9 cellular contexts compared by ENCODE assay signal in genomic region chr19:6458695-6459355, GRCh38. TPM values are rescaled to one million over a fixed set of nuclear protein-coding genes. Genes with fewer than 3 reads are reported as not detected.
DNase-seq lines count a peak whose midpoint lies in the region; ATAC-seq, FAIRE-seq and TF ChIP-seq lines count a peak whose summit lies in the region.
"Had no signal": no experiment of that assay in that cellular context is flagged by ENCODE, and none has a peak within 500 bp of the region (broad histone marks: within the 10 kb centered on the region; RNA-seq: fewer than 3 reads in every experiment).

No MANE protein-coding gene starts in this region.

- DNase-seq in activated CD8-positive, alpha-beta memory T cell treated with anti-CD3 and anti-CD28 coated beads, Interleukin-2, amount 10 ng/mL, durations not matched to agents 7 days and 5 days, result no peak
- DNase-seq in activated CD8-positive, alpha-beta memory T cell treated with anti-CD3 and anti-CD28 coated beads, Interleukin-2, amount 50 U/mL, for 48 hours, result no peak
- no peak for DNase-seq in astrocyte (ENCODE audit: low read depth)
- peak; percentile 29 for DNase-seq in kidney tubule cell (ENCODE audit: low spot score)
- no peak for DNase-seq in thoracic aorta (ENCODE audit: low spot score)
- no peak for DNase-seq in COR-L47 (lab: John Stamatoyannopoulos, UW)
- DNase-seq in amniotic stem cell (lab: John Stamatoyannopoulos, UW), result no peak

- peak overlapping the region; percentile 91 for H2AFZ ChIP-seq in astrocyte (ENCODE audit: low read depth, low read length)

- H3K27ac ChIP-seq in astrocyte (ENCODE audit: low read depth, low read length) (no peak overlapping the region), thoracic aorta (peak overlapping the region; percentile 28 to 53)

- ATAC-seq in activated CD8-positive, alpha-beta memory T cell treated with anti-CD3 and anti-CD28 coated beads, Interleukin-2, amount 10 ng/mL, durations not matched to agents 7 days and 5 days, result no peak
- no peak for ATAC-seq in thoracic aorta (ENCODE audit: insufficient number of reproducible peaks, low FRiP score, low read depth)
- ATAC-seq in GM21786 (IDR thresholded peaks at IDR 0.05; ENCODE audit: unreplicated experiment), result no peak

- CTCF ChIA-PET in activated CD8-positive, alpha-beta memory T cell treated with anti-CD3 and anti-CD28 coated beads, Interleukin-2, amount 10 ng/mL, durations not matched to agents 7 days and 5 days (lab: Charles Lee), result interaction anchor here (1.1 to 1.8 kb wide), 4 partner anchors 23 to 34 kb away, joined by 3 to 7 read pairs (median 4); partner anchors contain the start of genes DENND1C and KHSRP

- FAIRE-seq in astrocyte (lab: Jason Lieb, UNC), result no peak
- FAIRE-seq: G401.6 had no signal

- H3K36me3 Mint-ChIP-seq in activated CD8-positive, alpha-beta memory T cell treated with anti-CD3 and anti-CD28 coated beads, Interleukin-2, amount 10 ng/mL, durations not matched to agents 7 days and 5 days, result peaks cover 25% of the 10 kb centered on the region
- H3K36me3 Mint-ChIP-seq in astrocyte (ENCODE audit: low read depth, unreplicated experiment), result peaks cover 21% of the 10 kb centered on the region

- peaks cover 8% of the 10 kb centered on the region for H3K27me3 ChIP-seq in astrocyte (ENCODE audit: insufficient read depth, low read length)
- no peaks in the 10 kb centered on the region for H3K27me3 ChIP-seq in thoracic aorta (replicated peaks; ENCODE audit: insufficient read depth)

- H3K9me3 ChIP-seq in astrocyte (ENCODE audit: insufficient read depth, low read depth, low read length), result peaks cover 5% of the 10 kb centered on the region
- H3K9me3 ChIP-seq in thoracic aorta, result peaks cover 3% of the 10 kb centered on the region

- H3K9me3 Mint-ChIP-seq in activated CD8-positive, alpha-beta memory T cell treated with anti-CD3 and anti-CD28 coated beads, Interleukin-2, amount 10 ng/mL, durations not matched to agents 7 days and 5 days (ENCODE audit: low read depth), result peaks cover 2% of the 10 kb centered on the region
- peaks cover 6% of the 10 kb centered on the region for H3K9me3 Mint-ChIP-seq in astrocyte (ENCODE audit: unreplicated experiment)

- H3K79me2 ChIP-seq in astrocyte (ENCODE audit: insufficient read depth, low read length), result no peaks in the 10 kb centered on the region

- TF ChIP-seq CTCF in astrocyte (IDR thresholded peaks at IDR 0.05; ENCODE audit: insufficient read depth, low read depth, low read length) (no peak), thoracic aorta (IDR thresholded peaks at IDR 0.05) (no peak)

- no peaks in the 10 kb centered on the region for H4K20me1 ChIP-seq in astrocyte (ENCODE audit: insufficient read depth, low read length)

- H3K4me3 ChIP-seq in astrocyte (ENCODE audit: insufficient read depth, low read depth, low read length) (peak overlapping the region; percentile 76), thoracic aorta (peak overlapping the region; percentile 97)

- H3K4me1 ChIP-seq in astrocyte (ENCODE audit: insufficient read depth, low read length) (peaks cover 16% of the 10 kb centered on the region), thoracic aorta (ENCODE audit: control insufficient read depth in 1 of 2, low read depth in 2 of 2) (peaks cover 0 to 15% of the 10 kb centered on the region in 2 donors)

- H3K36me3 ChIP-seq in astrocyte (ENCODE audit: insufficient read depth, low read length) (no peaks in the 10 kb centered on the region), thoracic aorta (peaks cover 16% of the 10 kb centered on the region)

- H3K4me1 Mint-ChIP-seq in activated CD8-positive, alpha-beta memory T cell treated with anti-CD3 and anti-CD28 coated beads, Interleukin-2, amount 10 ng/mL, durations not matched to agents 7 days and 5 days, result peaks cover 16% of the 10 kb centered on the region
- no peaks in the 10 kb centered on the region for H3K4me1 Mint-ChIP-seq in astrocyte (ENCODE audit: low read depth, unreplicated experiment)

- peak overlapping the region; percentile 78 for H3K4me3 Mint-ChIP-seq in activated CD8-positive, alpha-beta memory T cell treated with anti-CD3 and anti-CD28 coated beads, Interleukin-2, amount 10 ng/mL, durations not matched to agents 7 days and 5 days
- peak overlapping the region; percentile 92 for H3K4me3 Mint-ChIP-seq in astrocyte (ENCODE audit: unreplicated experiment)

- H3K4me2 ChIP-seq in astrocyte (ENCODE audit: low read length), result peak overlapping the region; percentile 100

- peak overlapping the region; percentile 72 for H3K27ac Mint-ChIP-seq in activated CD8-positive, alpha-beta memory T cell treated with anti-CD3 and anti-CD28 coated beads, Interleukin-2, amount 10 ng/mL, durations not matched to agents 7 days and 5 days
- peak overlapping the region; percentile 78 for H3K27ac Mint-ChIP-seq in astrocyte (ENCODE audit: unreplicated experiment)

- H3K9ac ChIP-seq in astrocyte (ENCODE audit: low read length), result peak overlapping the region; percentile 69

- no peaks in the 10 kb centered on the region for H3K27me3 Mint-ChIP-seq in activated CD8-positive, alpha-beta memory T cell treated with anti-CD3 and anti-CD28 coated beads, Interleukin-2, amount 10 ng/mL, durations not matched to agents 7 days and 5 days
- H3K27me3 Mint-ChIP-seq in astrocyte (ENCODE audit: low read depth, unreplicated experiment), result peaks cover 5% of the 10 kb centered on the region

RNA-seq across cellular contexts. Expression of gene SLC25A23, which starts 0.8 kb away (rescaled TPM):
- 10 to 100 TPM; 25.2 to 27.9 TPM for total RNA-seq in activated CD8-positive, alpha-beta memory T cell treated with anti-CD3 and anti-CD28 coated beads, Interleukin-2, amount 10 ng/mL, durations not matched to agents 7 days and 5 days
- total RNA-seq in astrocyte (37.5 and 41.8 TPM in 2 replicates), thoracic aorta (10 to 100 TPM; 89.6 to 97.1 TPM)

RNA-seq across cellular contexts. Expression of gene CRB3, which starts 5.2 kb away (rescaled TPM):
- total RNA-seq in activated CD8-positive, alpha-beta memory T cell treated with anti-CD3 and anti-CD28 coated beads, Interleukin-2, amount 10 ng/mL, durations not matched to agents 7 days and 5 days, result under 1 TPM; 0.45 to 0.55 TPM
- total RNA-seq in astrocyte (1.2 and 1.6 TPM in 2 replicates), thoracic aorta (1 to 10 TPM in 1 of 2 donors, under 1 TPM in 1; 0.54 to 2.1 TPM)

RNA-seq across cellular contexts. Expression of gene DENND1C, which starts 22.8 kb away (rescaled TPM):
- 100 to 1,000 TPM; 100 to 113 TPM for total RNA-seq in activated CD8-positive, alpha-beta memory T cell treated with anti-CD3 and anti-CD28 coated beads, Interleukin-2, amount 10 ng/mL, durations not matched to agents 7 days and 5 days
- total RNA-seq in astrocyte, result 0.19 TPM in 1 of 2 replicates, not detected in the other
- total RNA-seq in thoracic aorta, result 1 to 10 TPM; 2.7 to 3.9 TPM

RNA-seq across cellular contexts. Expression of gene SLC25A41, which starts 25.3 kb away (rescaled TPM):
- under 1 TPM; 0.44 to 0.52 TPM for total RNA-seq in activated CD8-positive, alpha-beta memory T cell treated with anti-CD3 and anti-CD28 coated beads, Interleukin-2, amount 10 ng/mL, durations not matched to agents 7 days and 5 days
- total RNA-seq in astrocyte (0.55 and 0.75 TPM in 2 replicates), thoracic aorta (under 1 TPM in 1 of 2 donors, not detected in 1; 0.71 TPM)

RNA-seq across cellular contexts. Expression of gene KHSRP, which starts 34.2 kb away (rescaled TPM):
- 100 to 1,000 TPM; 341 to 364 TPM for total RNA-seq in activated CD8-positive, alpha-beta memory T cell treated with anti-CD3 and anti-CD28 coated beads, Interleukin-2, amount 10 ng/mL, durations not matched to agents 7 days and 5 days
- total RNA-seq in astrocyte (273 and 297 TPM in 2 replicates), thoracic aorta (100 to 1,000 TPM in 1 of 2 donors, 10 to 100 TPM in 1; 98.4 to 111 TPM)

Comparison
In these comparisons a context has a peak if more than half of its experiments do, and no peak if none do; other contexts are left out.
1. RNA of gene DENND1C, which starts 22.8 kb away (total RNA-seq): 100 to 113 TPM in activated CD8-positive, alpha-beta memory T cell treated with anti-CD3 and anti-CD28 coated beads, Interleukin-2, amount 10 ng/mL, durations not matched to agents 7 days and 5 days; 2.7 to 3.9 TPM in thoracic aorta and 0.19 TPM in astrocyte; every median in the first group is over 10 times any median in the second.